1 cellular context compared by ENCODE assay signal in the genomic region with DNA sequence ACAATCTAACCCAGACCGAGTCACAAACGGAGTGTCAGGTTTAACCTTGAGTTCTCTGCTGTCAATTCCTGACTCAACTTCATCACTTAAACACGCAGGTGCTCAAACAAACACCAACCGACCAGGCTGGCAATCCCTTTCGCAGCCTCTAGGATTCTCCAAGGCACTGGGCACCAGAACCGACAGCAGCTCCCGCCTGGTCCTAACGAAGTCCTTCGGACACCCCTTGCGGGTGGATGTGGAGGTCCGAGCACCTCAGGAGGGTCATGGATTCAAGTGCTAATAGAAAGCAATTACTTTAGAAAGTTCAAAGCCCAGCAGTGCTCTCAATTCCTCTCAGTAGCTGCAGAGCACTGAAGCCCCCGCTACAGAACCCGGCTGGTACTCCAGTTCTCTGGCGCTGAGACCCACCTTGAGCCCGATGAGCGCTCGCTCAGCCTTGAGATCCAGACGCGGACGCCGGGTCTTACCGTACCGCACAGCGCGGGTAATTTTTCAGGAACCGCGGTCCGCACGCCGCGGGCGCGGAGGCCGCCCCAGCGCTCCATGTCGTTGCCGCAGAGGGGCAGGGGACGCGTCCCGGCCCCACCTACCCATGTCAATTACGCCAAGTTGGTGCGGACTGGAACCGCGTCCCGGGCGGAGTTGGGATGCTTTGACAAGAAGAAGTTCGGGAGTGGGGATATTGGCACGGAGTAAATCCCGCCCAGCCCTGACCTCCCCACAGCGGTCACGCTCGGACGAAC.
TF ChIP-seq lines count a peak whose summit lies in the region.

No MANE protein-coding gene starts in this region.

TF ChIP-seq in K562, 482 proteins besides CTCF, POLR2A, EP300 and RAD21 (continued from another document and continues in another):
- TF ChIP-seq, protein P1, sequence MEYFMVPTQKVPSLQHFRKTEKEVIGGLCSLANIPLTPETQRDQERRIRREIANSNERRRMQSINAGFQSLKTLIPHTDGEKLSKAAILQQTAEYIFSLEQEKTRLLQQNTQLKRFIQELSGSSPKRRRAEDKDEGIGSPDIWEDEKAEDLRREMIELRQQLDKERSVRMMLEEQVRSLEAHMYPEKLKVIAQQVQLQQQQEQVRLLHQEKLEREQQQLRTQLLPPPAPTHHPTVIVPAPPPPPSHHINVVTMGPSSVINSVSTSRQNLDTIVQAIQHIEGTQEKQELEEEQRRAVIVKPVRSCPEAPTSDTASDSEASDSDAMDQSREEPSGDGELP (CRISPR knock-in tag; IDR thresholded peaks at IDR 0.05; ENCODE audit: borderline replicate concordance): no peak
- TF ChIP-seq CBX5 (IDR thresholded peaks at IDR 0.05; ENCODE audit: borderline replicate concordance, low read depth) (no peak), HMGN3 (IDR thresholded peaks at IDR 0.05; ENCODE audit: borderline replicate concordance, extremely low read depth, insufficient read length, low read depth, low read length) (no peak), KDM5B (IDR thresholded peaks at IDR 0.05; ENCODE audit: insufficient replicate concordance, low read depth, low read length) (peak; percentile 4), ZNF75A (CRISPR knock-in tag; IDR thresholded peaks at IDR 0.05) (no peak), BCOR (IDR thresholded peaks at IDR 0.05) (no peak), RBM17 (IDR thresholded peaks at IDR 0.05; ENCODE audit: borderline replicate concordance, low read depth, low read length) (no peak), MYBL2 (IDR thresholded peaks at IDR 0.05; ENCODE audit: low read depth) (no peak), MYBL2 (CRISPR knock-in tag; IDR thresholded peaks at IDR 0.05; ENCODE audit: borderline replicate concordance) (0 out of 2 replicates have a peak, but pooled peaks have one; percentile 33), ZNF41 (CRISPR knock-in tag; conservative IDR thresholded peaks at IDR 0.05) (no peak), CBX2 (IDR thresholded peaks at IDR 0.05; ENCODE audit: insufficient read depth, low read length, poor library complexity, severe bottlenecking) (no peak), ZNF444 (CRISPR knock-in tag; IDR thresholded peaks at IDR 0.05) (no peak), ZSCAN29 (IDR thresholded peaks at IDR 0.05) (no peak), KAT2B (IDR thresholded peaks at IDR 0.05; ENCODE audit: low read depth, low read length) (no peak), ZC3H4 (CRISPR knock-in tag; IDR thresholded peaks at IDR 0.05; ENCODE audit: borderline replicate concordance) (0 out of 2 replicates have a peak, but pooled peaks have one; percentile 28), SREBF1 (IDR thresholded peaks at IDR 0.05; ENCODE audit: borderline replicate concordance, low read depth, low read length) (no peak), YY1 (IDR thresholded peaks at IDR 0.05; ENCODE audit: borderline replicate concordance in 1 of 3, control insufficient read depth in 1 of 3, extremely low read depth in 1 of 3, insufficient read depth in 3 of 3, insufficient read length in 1 of 3, insufficient replicate concordance in 2 of 3, low read depth in 1 of 3, low read length in 2 of 3) (no peak), CSDE1 (IDR thresholded peaks at IDR 0.05) (no peak; a peak in 1 of 4 replicates)
- TF ChIP-seq, protein P2, sequence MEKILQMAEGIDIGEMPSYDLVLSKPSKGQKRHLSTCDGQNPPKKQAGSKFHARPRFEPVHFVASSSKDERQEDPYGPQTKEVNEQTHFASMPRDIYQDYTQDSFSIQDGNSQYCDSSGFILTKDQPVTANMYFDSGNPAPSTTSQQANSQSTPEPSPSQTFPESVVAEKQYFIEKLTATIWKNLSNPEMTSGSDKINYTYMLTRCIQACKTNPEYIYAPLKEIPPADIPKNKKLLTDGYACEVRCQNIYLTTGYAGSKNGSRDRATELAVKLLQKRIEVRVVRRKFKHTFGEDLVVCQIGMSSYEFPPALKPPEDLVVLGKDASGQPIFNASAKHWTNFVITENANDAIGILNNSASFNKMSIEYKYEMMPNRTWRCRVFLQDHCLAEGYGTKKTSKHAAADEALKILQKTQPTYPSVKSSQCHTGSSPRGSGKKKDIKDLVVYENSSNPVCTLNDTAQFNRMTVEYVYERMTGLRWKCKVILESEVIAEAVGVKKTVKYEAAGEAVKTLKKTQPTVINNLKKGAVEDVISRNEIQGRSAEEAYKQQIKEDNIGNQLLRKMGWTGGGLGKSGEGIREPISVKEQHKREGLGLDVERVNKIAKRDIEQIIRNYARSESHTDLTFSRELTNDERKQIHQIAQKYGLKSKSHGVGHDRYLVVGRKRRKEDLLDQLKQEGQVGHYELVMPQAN (IDR thresholded peaks at IDR 0.05; ENCODE audit: borderline replicate concordance): no peak
- TF ChIP-seq, protein P3, sequence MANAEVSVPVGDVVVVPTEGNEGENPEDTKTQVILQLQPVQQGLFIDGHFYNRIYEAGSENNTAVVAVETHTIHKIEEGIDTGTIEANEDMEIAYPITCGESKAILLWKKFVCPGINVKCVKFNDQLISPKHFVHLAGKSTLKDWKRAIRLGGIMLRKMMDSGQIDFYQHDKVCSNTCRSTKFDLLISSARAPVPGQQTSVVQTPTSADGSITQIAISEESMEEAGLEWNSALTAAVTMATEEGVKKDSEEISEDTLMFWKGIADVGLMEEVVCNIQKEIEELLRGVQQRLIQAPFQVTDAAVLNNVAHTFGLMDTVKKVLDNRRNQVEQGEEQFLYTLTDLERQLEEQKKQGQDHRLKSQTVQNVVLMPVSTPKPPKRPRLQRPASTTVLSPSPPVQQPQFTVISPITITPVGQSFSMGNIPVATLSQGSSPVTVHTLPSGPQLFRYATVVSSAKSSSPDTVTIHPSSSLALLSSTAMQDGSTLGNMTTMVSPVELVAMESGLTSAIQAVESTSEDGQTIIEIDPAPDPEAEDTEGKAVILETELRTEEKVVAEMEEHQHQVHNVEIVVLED (CRISPR knock-in tag; IDR thresholded peaks at IDR 0.05): no peak
- TF ChIP-seq, protein P4, sequence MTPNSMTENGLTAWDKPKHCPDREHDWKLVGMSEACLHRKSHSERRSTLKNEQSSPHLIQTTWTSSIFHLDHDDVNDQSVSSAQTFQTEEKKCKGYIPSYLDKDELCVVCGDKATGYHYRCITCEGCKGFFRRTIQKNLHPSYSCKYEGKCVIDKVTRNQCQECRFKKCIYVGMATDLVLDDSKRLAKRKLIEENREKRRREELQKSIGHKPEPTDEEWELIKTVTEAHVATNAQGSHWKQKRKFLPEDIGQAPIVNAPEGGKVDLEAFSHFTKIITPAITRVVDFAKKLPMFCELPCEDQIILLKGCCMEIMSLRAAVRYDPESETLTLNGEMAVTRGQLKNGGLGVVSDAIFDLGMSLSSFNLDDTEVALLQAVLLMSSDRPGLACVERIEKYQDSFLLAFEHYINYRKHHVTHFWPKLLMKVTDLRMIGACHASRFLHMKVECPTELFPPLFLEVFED (CRISPR knock-in tag; conservative IDR thresholded peaks at IDR 0.05): no peak
- TF ChIP-seq, protein P5, sequence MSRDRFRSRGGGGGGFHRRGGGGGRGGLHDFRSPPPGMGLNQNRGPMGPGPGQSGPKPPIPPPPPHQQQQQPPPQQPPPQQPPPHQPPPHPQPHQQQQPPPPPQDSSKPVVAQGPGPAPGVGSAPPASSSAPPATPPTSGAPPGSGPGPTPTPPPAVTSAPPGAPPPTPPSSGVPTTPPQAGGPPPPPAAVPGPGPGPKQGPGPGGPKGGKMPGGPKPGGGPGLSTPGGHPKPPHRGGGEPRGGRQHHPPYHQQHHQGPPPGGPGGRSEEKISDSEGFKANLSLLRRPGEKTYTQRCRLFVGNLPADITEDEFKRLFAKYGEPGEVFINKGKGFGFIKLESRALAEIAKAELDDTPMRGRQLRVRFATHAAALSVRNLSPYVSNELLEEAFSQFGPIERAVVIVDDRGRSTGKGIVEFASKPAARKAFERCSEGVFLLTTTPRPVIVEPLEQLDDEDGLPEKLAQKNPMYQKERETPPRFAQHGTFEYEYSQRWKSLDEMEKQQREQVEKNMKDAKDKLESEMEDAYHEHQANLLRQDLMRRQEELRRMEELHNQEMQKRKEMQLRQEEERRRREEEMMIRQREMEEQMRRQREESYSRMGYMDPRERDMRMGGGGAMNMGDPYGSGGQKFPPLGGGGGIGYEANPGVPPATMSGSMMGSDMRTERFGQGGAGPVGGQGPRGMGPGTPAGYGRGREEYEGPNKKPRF (IDR thresholded peaks at IDR 0.05; ENCODE audit: low read depth, low read length): no peak
- TF ChIP-seq, protein P6, sequence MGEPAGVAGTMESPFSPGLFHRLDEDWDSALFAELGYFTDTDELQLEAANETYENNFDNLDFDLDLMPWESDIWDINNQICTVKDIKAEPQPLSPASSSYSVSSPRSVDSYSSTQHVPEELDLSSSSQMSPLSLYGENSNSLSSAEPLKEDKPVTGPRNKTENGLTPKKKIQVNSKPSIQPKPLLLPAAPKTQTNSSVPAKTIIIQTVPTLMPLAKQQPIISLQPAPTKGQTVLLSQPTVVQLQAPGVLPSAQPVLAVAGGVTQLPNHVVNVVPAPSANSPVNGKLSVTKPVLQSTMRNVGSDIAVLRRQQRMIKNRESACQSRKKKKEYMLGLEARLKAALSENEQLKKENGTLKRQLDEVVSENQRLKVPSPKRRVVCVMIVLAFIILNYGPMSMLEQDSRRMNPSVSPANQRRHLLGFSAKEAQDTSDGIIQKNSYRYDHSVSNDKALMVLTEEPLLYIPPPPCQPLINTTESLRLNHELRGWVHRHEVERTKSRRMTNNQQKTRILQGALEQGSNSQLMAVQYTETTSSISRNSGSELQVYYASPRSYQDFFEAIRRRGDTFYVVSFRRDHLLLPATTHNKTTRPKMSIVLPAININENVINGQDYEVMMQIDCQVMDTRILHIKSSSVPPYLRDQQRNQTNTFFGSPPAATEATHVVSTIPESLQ (CRISPR knock-in tag; IDR thresholded peaks at IDR 0.05): 0 out of 2 replicates have a peak, but pooled peaks have one; percentile 1
- TF ChIP-seq, protein P7, sequence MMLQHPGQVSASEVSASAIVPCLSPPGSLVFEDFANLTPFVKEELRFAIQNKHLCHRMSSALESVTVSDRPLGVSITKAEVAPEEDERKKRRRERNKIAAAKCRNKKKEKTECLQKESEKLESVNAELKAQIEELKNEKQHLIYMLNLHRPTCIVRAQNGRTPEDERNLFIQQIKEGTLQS (IDR thresholded peaks at IDR 0.05): no peak
- TF ChIP-seq, protein P7 (CRISPR knock-in tag; conservative IDR thresholded peaks at IDR 0.05): no peak
- TF ChIP-seq, protein P8, sequence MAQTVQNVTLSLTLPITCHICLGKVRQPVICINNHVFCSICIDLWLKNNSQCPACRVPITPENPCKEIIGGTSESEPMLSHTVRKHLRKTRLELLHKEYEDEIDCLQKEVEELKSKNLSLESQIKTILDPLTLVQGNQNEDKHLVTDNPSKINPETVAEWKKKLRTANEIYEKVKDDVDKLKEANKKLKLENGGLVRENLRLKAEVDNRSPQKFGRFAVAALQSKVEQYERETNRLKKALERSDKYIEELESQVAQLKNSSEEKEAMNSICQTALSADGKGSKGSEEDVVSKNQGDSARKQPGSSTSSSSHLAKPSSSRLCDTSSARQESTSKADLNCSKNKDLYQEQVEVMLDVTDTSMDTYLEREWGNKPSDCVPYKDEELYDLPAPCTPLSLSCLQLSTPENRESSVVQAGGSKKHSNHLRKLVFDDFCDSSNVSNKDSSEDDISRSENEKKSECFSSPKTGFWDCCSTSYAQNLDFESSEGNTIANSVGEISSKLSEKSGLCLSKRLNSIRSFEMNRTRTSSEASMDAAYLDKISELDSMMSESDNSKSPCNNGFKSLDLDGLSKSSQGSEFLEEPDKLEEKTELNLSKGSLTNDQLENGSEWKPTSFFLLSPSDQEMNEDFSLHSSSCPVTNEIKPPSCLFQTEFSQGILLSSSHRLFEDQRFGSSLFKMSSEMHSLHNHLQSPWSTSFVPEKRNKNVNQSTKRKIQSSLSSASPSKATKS (CRISPR knock-in tag; IDR thresholded peaks at IDR 0.05): no peak
- TF ChIP-seq, protein P9, sequence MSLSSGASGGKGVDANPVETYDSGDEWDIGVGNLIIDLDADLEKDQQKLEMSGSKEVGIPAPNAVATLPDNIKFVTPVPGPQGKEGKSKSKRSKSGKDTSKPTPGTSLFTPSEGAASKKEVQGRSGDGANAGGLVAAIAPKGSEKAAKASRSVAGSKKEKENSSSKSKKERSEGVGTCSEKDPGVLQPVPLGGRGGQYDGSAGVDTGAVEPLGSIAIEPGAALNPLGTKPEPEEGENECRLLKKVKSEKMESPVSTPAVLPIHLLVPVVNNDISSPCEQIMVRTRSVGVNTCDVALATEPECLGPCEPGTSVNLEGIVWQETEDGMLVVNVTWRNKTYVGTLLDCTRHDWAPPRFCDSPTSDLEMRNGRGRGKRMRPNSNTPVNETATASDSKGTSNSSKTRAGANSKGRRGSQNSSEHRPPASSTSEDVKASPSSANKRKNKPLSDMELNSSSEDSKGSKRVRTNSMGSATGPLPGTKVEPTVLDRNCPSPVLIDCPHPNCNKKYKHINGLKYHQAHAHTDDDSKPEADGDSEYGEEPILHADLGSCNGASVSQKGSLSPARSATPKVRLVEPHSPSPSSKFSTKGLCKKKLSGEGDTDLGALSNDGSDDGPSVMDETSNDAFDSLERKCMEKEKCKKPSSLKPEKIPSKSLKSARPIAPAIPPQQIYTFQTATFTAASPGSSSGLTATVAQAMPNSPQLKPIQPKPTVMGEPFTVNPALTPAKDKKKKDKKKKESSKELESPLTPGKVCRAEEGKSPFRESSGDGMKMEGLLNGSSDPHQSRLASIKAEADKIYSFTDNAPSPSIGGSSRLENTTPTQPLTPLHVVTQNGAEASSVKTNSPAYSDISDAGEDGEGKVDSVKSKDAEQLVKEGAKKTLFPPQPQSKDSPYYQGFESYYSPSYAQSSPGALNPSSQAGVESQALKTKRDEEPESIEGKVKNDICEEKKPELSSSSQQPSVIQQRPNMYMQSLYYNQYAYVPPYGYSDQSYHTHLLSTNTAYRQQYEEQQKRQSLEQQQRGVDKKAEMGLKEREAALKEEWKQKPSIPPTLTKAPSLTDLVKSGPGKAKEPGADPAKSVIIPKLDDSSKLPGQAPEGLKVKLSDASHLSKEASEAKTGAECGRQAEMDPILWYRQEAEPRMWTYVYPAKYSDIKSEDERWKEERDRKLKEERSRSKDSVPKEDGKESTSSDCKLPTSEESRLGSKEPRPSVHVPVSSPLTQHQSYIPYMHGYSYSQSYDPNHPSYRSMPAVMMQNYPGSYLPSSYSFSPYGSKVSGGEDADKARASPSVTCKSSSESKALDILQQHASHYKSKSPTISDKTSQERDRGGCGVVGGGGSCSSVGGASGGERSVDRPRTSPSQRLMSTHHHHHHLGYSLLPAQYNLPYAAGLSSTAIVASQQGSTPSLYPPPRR (CRISPR knock-in tag; IDR thresholded peaks at IDR 0.05; ENCODE audit: borderline replicate concordance): no peak
- TF ChIP-seq, protein P10, sequence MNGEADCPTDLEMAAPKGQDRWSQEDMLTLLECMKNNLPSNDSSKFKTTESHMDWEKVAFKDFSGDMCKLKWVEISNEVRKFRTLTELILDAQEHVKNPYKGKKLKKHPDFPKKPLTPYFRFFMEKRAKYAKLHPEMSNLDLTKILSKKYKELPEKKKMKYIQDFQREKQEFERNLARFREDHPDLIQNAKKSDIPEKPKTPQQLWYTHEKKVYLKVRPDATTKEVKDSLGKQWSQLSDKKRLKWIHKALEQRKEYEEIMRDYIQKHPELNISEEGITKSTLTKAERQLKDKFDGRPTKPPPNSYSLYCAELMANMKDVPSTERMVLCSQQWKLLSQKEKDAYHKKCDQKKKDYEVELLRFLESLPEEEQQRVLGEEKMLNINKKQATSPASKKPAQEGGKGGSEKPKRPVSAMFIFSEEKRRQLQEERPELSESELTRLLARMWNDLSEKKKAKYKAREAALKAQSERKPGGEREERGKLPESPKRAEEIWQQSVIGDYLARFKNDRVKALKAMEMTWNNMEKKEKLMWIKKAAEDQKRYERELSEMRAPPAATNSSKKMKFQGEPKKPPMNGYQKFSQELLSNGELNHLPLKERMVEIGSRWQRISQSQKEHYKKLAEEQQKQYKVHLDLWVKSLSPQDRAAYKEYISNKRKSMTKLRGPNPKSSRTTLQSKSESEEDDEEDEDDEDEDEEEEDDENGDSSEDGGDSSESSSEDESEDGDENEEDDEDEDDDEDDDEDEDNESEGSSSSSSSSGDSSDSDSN (IDR thresholded peaks at IDR 0.05; ENCODE audit: borderline replicate concordance in 1 of 2, low read depth in 2 of 2, low read length in 2 of 2): 0 out of 4 replicates have a peak, but pooled peaks of 1 of the 2 experiments have one; percentile 41
